ENCODE assay signal across 21 cellular contexts in the genomic region with DNA sequence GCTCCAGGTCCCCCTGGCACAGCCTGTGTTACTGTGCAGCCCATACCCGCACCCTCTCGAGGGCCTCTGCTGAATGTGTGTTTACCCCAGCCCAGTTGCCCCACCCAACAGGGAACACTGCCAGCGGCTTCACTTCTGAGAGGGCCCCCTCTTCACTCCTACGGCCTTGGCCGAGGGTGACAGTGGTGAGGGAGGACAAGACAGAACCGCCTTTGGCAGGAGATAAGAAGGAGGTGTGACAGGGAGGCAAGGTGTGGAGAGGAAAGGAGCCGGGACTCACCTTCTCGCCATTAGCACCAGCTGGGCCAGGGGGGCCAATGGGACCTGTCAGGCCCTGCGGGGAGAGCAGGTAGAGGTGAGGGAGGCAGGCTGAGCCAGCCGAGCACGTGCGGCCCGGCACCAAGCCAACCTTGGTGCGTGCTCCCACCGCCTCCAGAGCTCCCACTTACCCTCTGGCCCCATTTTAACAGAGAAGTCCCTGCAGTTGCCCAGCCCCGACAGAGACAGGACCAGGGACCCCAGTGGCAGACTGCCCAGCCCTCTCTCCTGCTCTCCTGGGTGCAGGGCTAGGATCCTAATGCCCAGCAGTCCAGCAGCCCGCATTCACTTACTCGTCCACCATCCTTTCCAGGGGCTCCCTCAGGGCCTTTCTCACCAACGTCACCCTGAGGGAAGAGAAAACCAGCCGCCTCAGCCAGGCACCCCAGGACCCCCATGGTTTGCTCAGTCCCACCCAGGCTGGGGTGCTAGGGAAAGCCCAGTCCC. TPM values are rescaled to one million over a fixed set of nuclear protein-coding genes. Genes with fewer than 3 reads are reported as not detected.
"Had no signal": no experiment of that assay in that cellular context is flagged by ENCODE, and none has a peak within 500 bp of the region (broad histone marks: within the 10 kb centered on the region; RNA-seq: fewer than 3 reads in every experiment).

No MANE protein-coding gene starts in this region.

- H3K27me3 ChIP-seq: adrenal gland, vagina had no signal

- H3K36me3 ChIP-seq: adrenal gland, esophagus squamous epithelium, heart right ventricle, tibial artery, vagina had no signal

- FAIRE-seq: endothelial cell of umbilical vein had no signal

- DNase-seq: activated CD4-positive, alpha-beta T cell treated with anti-CD3 and anti-CD28 coated beads, Interleukin-2, amount 50 U/mL, for 1 hour; activated CD4-positive, CD25-positive, alpha-beta regulatory T cell treated with anti-CD3 and anti-CD28 coated beads, Interleukin-2, amount 50 U/mL, for 72 hours; activated CD8-positive, alpha-beta memory T cell treated with anti-CD3 and anti-CD28 coated beads for 24 hours; activated gamma-delta T cell; adrenal gland; cerebellar nuclear complex; effector memory CD4-positive, alpha-beta T cell; esophagus squamous epithelium; heart right ventricle; immature natural killer cell; posterior cingulate gyrus; retina; stimulated activated naive CD8-positive, alpha-beta T cell treated with anti-CD3 and anti-CD28 coated beads, Interleukin-15, Interleukin-2, amounts not matched to agents 100 U/mL and 50 U/mL, for 24 hours; substantia nigra; T-helper 2 cell; tibial artery had no signal

- H3K27ac ChIP-seq: adrenal gland, esophagus squamous epithelium, heart right ventricle, tibial artery, vagina, VCaP had no signal

- ATAC-seq: heart right ventricle; natural killer cell treated with Interleukin-12 subunit alpha and Interleukin-12 subunit beta and Interleukin-15 and Interleukin-18, amount 100 ng/mL, for 72 hours; stimulated activated naive CD8-positive, alpha-beta T cell treated with anti-CD3 and anti-CD28 coated beads, Interleukin-15, Interleukin-2, amounts not matched to agents 100 U/mL and 50 U/mL, for 24 hours had no signal

- H3K4me1 ChIP-seq: adrenal gland, esophagus squamous epithelium, heart right ventricle, tibial artery, vagina had no signal

- H3K4me3 ChIP-seq: adrenal gland, esophagus squamous epithelium, heart right ventricle, tibial artery, vagina had no signal

- H3K9me3 ChIP-seq: adrenal gland, esophagus squamous epithelium, heart right ventricle, tibial artery, vagina had no signal

RNA-seq across cellular contexts. Expression of gene COL2A1, which starts 22.6 kb away (rescaled TPM):
- total RNA-seq: endothelial cell of umbilical vein; esophagus squamous epithelium; mesenteric fat pad; natural killer cell treated with Interleukin-12 subunit alpha and Interleukin-12 subunit beta and Interleukin-15 and Interleukin-18, amount 100 ng/mL, for 72 hours; vagina had no signal
- polyA plus RNA-seq: endothelial cell of umbilical vein, immature natural killer cell had no signal
